13 cellular contexts compared by ENCODE assay signal in the genomic region with DNA sequence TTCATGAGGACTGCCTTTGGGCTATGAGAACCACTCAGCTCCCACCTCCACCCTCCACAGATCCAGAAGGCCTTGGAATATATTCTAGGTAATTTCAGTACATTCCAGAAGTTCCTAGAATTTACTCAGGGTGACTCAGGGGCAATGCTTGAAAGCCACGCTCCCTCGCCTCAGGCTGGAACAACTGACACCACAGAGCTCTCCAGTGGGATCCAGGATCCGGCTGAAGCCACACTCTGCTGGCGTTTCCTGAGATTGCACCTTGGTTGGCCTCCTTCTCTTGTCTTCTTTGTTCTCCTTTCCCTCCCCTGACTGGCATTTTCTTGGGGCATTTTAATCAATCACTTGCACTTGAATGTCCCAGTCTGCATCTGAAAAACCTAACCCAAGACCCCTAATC.
DNase-seq lines count a peak whose midpoint lies in the region; ATAC-seq, FAIRE-seq and TF ChIP-seq lines count a peak whose summit lies in the region.
"Had no signal": no experiment of that assay in that cellular context is flagged by ENCODE, and none has a peak within 500 bp of the region (broad histone marks: within the 10 kb centered on the region; RNA-seq: fewer than 3 reads in every experiment).

No MANE protein-coding gene starts in this region.

- peaks cover 51% of the 10 kb centered on the region for H3K9me3 ChIP-seq in NT2/D1 (ENCODE audit: insufficient read depth, low read length)
- peaks cover 0 to 3% of the 10 kb centered on the region in 2 experiments; a peak in 1 of 4 replicates for H3K9me3 ChIP-seq in H1 (ENCODE audit: insufficient read depth in 2 of 2, low read depth in 1 of 2, low read length in 1 of 2)
- no peaks in the 10 kb centered on the region for H3K9me3 ChIP-seq in neural progenitor cell (ENCODE audit: low read depth)
- H3K9me3 ChIP-seq in mucosa of descending colon = no peaks in the 10 kb centered on the region
- no peaks in the 10 kb centered on the region for H3K9me3 ChIP-seq in pancreas
- H3K9me3 ChIP-seq in colonic mucosa = no peaks in the 10 kb centered on the region

- no peak overlapping the region for H3K23ac ChIP-seq in H1 (ENCODE audit: insufficient read length)

- no peak overlapping the region for H2BK20ac ChIP-seq in H1 (ENCODE audit: low read length)

- no peak overlapping the region for H2BK15ac ChIP-seq in H1 (ENCODE audit: low read length)

- no peak overlapping the region; the same call in 1 of the 2 replicates for H2BK12ac ChIP-seq in H1 (ENCODE audit: low read depth, low read length)

- H2AFZ ChIP-seq in H1 (ENCODE audit: low read length) (peak overlapping the region; percentile 10; the same call in 1 of the 2 replicates), neural progenitor cell (replicated peaks) (no peak overlapping the region)

- TF ChIP-seq POLR2A in H1 (IDR thresholded peaks at IDR 0.05; ENCODE audit: control extremely low read depth in 1 of 2, low read depth in 2 of 2, low read length in 2 of 2) = no peak

- H3K27me3 Mint-ChIP-seq in neural progenitor cell (ENCODE audit: insufficient read depth, low read depth) = peaks cover 2% of the 10 kb centered on the region

- H3K9me3 Mint-ChIP-seq in neural progenitor cell = peaks cover 19% of the 10 kb centered on the region

- H3K79me2 ChIP-seq in H1 (ENCODE audit: control insufficient read depth in 1 of 2, insufficient read depth in 2 of 2, low read length in 2 of 2) = no peaks in the 10 kb centered on the region
- H3K79me2 ChIP-seq in neural progenitor cell (ENCODE audit: low read depth) = no peaks in the 10 kb centered on the region

- H3K4ac ChIP-seq in H1 (replicated peaks; ENCODE audit: insufficient read length, low read depth, low read length) = no peak overlapping the region

- H3F3A ChIP-seq in neural progenitor cell (ENCODE audit: low read depth) = no peaks in the 10 kb centered on the region

- no peak overlapping the region for H4K8ac ChIP-seq in H1 (ENCODE audit: extremely low read depth, insufficient read depth, low read length)

- no peaks in the 10 kb centered on the region for H3K23me2 ChIP-seq in H1 (ENCODE audit: low read depth, low read length)

- H3K27ac ChIP-seq in H1 (ENCODE audit: low read depth, low read length) (no peak overlapping the region), neural progenitor cell (no peak overlapping the region), pancreas (no peak overlapping the region), colonic mucosa (no peak overlapping the region)

- H3K27me3 ChIP-seq in NT2/D1 (ENCODE audit: insufficient read depth, insufficient read length) (no peaks in the 10 kb centered on the region), H1 (replicated peaks in 1 of 4; ENCODE audit: control insufficient read depth in 3 of 4, extremely low read depth in 1 of 4, insufficient read depth in 3 of 4, low read length in 3 of 4) (no peaks in the 10 kb centered on the region), neural progenitor cell (no peaks in the 10 kb centered on the region), pancreas (no peaks in the 10 kb centered on the region), colonic mucosa (no peaks in the 10 kb centered on the region)

- H3K4me3 Mint-ChIP-seq in neural progenitor cell = no peak overlapping the region

- H3K14ac ChIP-seq in H1 (ENCODE audit: insufficient read length) = no peak overlapping the region

- H3K4me3 ChIP-seq in NT2/D1 (ENCODE audit: insufficient read length, low read depth) (no peak overlapping the region), H1 (ENCODE audit: extremely low read depth in 1 of 4, insufficient read depth in 2 of 4, low read depth in 3 of 4, low read length in 4 of 4) (no peak overlapping the region), neural progenitor cell (no peak overlapping the region), mucosa of descending colon (no peak overlapping the region), pancreas (no peak overlapping the region), colonic mucosa (no peak overlapping the region)
- H3K4me3 ChIP-seq: lung had no signal

- H3K79me1 ChIP-seq in H1 (ENCODE audit: low read depth, low read length) = no peaks in the 10 kb centered on the region

- no peaks in the 10 kb centered on the region for H4K20me1 ChIP-seq in H1 (replicated peaks in 1 of 2; ENCODE audit: control insufficient read depth in 1 of 2, insufficient read depth in 2 of 2, low read length in 2 of 2)
- no peaks in the 10 kb centered on the region for H4K20me1 ChIP-seq in neural progenitor cell (ENCODE audit: low read depth)

- no peak overlapping the region for H4K5ac ChIP-seq in H1 (ENCODE audit: insufficient read length, low read depth, low read length)

- no peak overlapping the region for H3K4me2 ChIP-seq in H1 (ENCODE audit: insufficient read depth in 1 of 2, low read depth in 2 of 2, low read length in 2 of 2)
- H3K4me2 ChIP-seq in neural progenitor cell = no peak overlapping the region

- H2AK5ac ChIP-seq in H1 (ENCODE audit: low read depth, low read length) = no peak overlapping the region

- DNase-seq in EH (ENCODE audit: low read depth) (peak; percentile 97), NT2/D1 (ENCODE audit: low read depth, low spot score) (peak; percentile 92), H1 (ENCODE audit: low read depth in 1 of 2, low spot score in 2 of 2) (peak in 1 of 2 experiments; percentile 71), neural progenitor cell (ENCODE audit: low spot score) (peak; percentile 20), mucosa of descending colon (no peak), pancreas (no peak), colonic mucosa (no peak)
- DNase-seq: activated CD4-positive, alpha-beta T cell treated with anti-CD3 and anti-CD28 coated beads for 4 hours; NCI-H526; stimulated activated CD4-positive, alpha-beta T cell treated with anti-CD3 and anti-CD28 coated beads, Interleukin-2, amount 100 ng/mL, for 24 hours had no signal

- no peak for FAIRE-seq in H1 (lab: Jason Lieb, UNC)
- no peak for FAIRE-seq in pancreas (lab: Jason Lieb, UNC)
- FAIRE-seq: G401.6 had no signal

- no peak overlapping the region for H2BK5ac ChIP-seq in H1 (ENCODE audit: low read depth, low read length)

- H3K36me3 ChIP-seq in NT2/D1 (ENCODE audit: insufficient read depth, insufficient read length, low read length) = no peaks in the 10 kb centered on the region
- H3K36me3 ChIP-seq in H1 (ENCODE audit: control insufficient read depth in 2 of 4, insufficient read depth in 4 of 4, low read length in 3 of 4) = no peaks in the 10 kb centered on the region
- no peaks in the 10 kb centered on the region for H3K36me3 ChIP-seq in neural progenitor cell
- H3K36me3 ChIP-seq in mucosa of descending colon (ENCODE audit: low read depth) = no peaks in the 10 kb centered on the region
- no peaks in the 10 kb centered on the region for H3K36me3 ChIP-seq in pancreas
- H3K36me3 ChIP-seq in colonic mucosa = no peaks in the 10 kb centered on the region

- whole genome bisulfite sequencing in H1 (ENCODE audit: extremely low coverage in 1 of 2, insufficient coverage in 1 of 2, insufficient read length in 1 of 2, insufficient replicate concordance in 2 of 2, low coverage in 1 of 2, low lambda C conversion rate in 2 of 2, missing lambda C conversion rate in 1 of 2), 2 experiments = 86% methylated on average over 4 of the region's 4 CpGs; no CpG with 5 or more reads in 1 of the 2 experiments
- WGBS in pancreas, 2 donors = 83 to 87% methylated on average over 4 of the region's 4 CpGs

- H3K4me1 ChIP-seq in NT2/D1 (ENCODE audit: insufficient read depth, insufficient read length) (peaks cover 3% of the 10 kb centered on the region), H1 (replicated peaks in 1 of 4; ENCODE audit: control insufficient read depth in 3 of 4, insufficient read depth in 4 of 4, low read length in 3 of 4) (no peaks in the 10 kb centered on the region; a peak in 1 of 7 replicates), neural progenitor cell (no peaks in the 10 kb centered on the region), mucosa of descending colon (ENCODE audit: low read depth) (no peaks in the 10 kb centered on the region), pancreas (no peaks in the 10 kb centered on the region), colonic mucosa (no peaks in the 10 kb centered on the region)

- no peaks in the 10 kb centered on the region for H3K4me1 Mint-ChIP-seq in neural progenitor cell

- no peak overlapping the region for H3K27ac Mint-ChIP-seq in neural progenitor cell

- no peak for TF ChIP-seq EP300 in H1 (IDR thresholded peaks at IDR 0.05; ENCODE audit: borderline replicate concordance in 1 of 2, low read depth in 2 of 2, low read length in 2 of 2)

- H3K18ac ChIP-seq in H1 (ENCODE audit: extremely low read depth, low read length) = no peak overlapping the region

- TF ChIP-seq RAD21 in H1 (IDR thresholded peaks at IDR 0.05 in 1 of 2, conservative IDR thresholded peaks at IDR 0.05 in 1 of 2; ENCODE audit: low read depth in 2 of 2, low read length in 2 of 2) = peak; percentile 42 to 53

- intact Hi-C loops in mucosa of descending colon (cut with DNase I, micrococcal nuclease) (no loop called here), pancreas (cut with DNase I) (no loop called here), colonic mucosa (cut with DNase I) (no loop called here)

- H4K91ac ChIP-seq in H1 (replicated peaks; ENCODE audit: insufficient read length, low read length) = no peak overlapping the region

- peak; percentile 5 to 42 (median 38) for TF ChIP-seq CTCF in H1 (IDR thresholded peaks at IDR 0.05; ENCODE audit: control extremely low read depth in 1 of 3, insufficient read depth in 1 of 3, low read depth in 1 of 3, low read length in 3 of 3)
- no peak for TF ChIP-seq CTCF in neural progenitor cell (IDR thresholded peaks at IDR 0.05)
- TF ChIP-seq CTCF in mucosa of descending colon (IDR thresholded peaks at IDR 0.05) = no peak
- no peak for TF ChIP-seq CTCF in pancreas (IDR thresholded peaks at IDR 0.05)
- no peak for TF ChIP-seq CTCF in colonic mucosa (IDR thresholded peaks at IDR 0.05)

- no peak overlapping the region for H3K9ac ChIP-seq in NT2/D1 (ENCODE audit: insufficient read length, low read depth)
- no peak overlapping the region for H3K9ac ChIP-seq in H1 (replicated peaks in 1 of 4; ENCODE audit: extremely low read depth in 1 of 4, low read depth in 3 of 4, low read length in 3 of 4)
- H3K9ac ChIP-seq in neural progenitor cell = no peak overlapping the region
- no peak overlapping the region for H3K9ac ChIP-seq in colonic mucosa (ENCODE audit: low read depth in 2 of 2, low read length in 2 of 2)

- no peak overlapping the region for H2BK120ac ChIP-seq in H1 (replicated peaks; ENCODE audit: low read depth, low read length)

- ATAC-seq in HG02642 (IDR thresholded peaks at IDR 0.05; ENCODE audit: poor library complexity, unreplicated experiment) (no peak), mucosa of descending colon (no peak), pancreas (no peak)

- CTCF ChIA-PET in H1 (lab: Charles Lee; ENCODE audit: partially characterized antibody) = interaction anchor here (0.5 to 3.3 kb wide), 15 partner anchors 9 to 378 kb away, joined by 3 to 26 read pairs (median 4); no protein-coding TSS in a partner anchor

- no peaks in the 10 kb centered on the region for H3K36me3 Mint-ChIP-seq in neural progenitor cell

- no peak overlapping the region for H3K56ac ChIP-seq in H1 (replicated peaks; ENCODE audit: insufficient read length, low read depth, low read length)

- POLR2A ChIA-PET in H1 (lab: Charles Lee; ENCODE audit: partially characterized antibody) = interaction anchor here (1.2 kb wide), 1 partner anchor 287 kb away, joined by 3 read pairs; no protein-coding TSS in a partner anchor

TF ChIP-seq in H1, 55 proteins besides CTCF, POLR2A, EP300 and RAD21 (continues in another document):
- TF ChIP-seq POU5F1 (IDR thresholded peaks at IDR 0.05; ENCODE audit: low read depth, low read length) (no peak), SRF (IDR thresholded peaks at IDR 0.05; ENCODE audit: low read depth, low read length) (no peak)

Comparison
In these comparisons a context has a peak if more than half of its experiments do, and no peak if none do; other contexts are left out.
1. DNase-seq: peak in EH (single experiment), NT2/D1 (single experiment) and neural progenitor cell (single experiment); none in mucosa of descending colon (0 of 3), pancreas (0 of 6) and colonic mucosa (single experiment).
2. CTCF ChIP-seq: peak in H1 (3 of 3); none in neural progenitor cell (single experiment), mucosa of descending colon (single experiment), pancreas (0 of 4) and colonic mucosa (single experiment).